Comparison of ENCODE assay signal across 22 cellular contexts in genomic region chr14:100545359-100545758, GRCh38. TPM values are rescaled to one million over a fixed set of nuclear protein-coding genes. Genes with fewer than 3 reads are reported as not detected.
DNase-seq lines count a peak whose midpoint lies in the region; ATAC-seq and TF ChIP-seq lines count a peak whose summit lies in the region.
"Had no signal": no experiment of that assay in that cellular context is flagged by ENCODE, and none has a peak within 500 bp of the region (broad histone marks: within the 10 kb centered on the region; RNA-seq: fewer than 3 reads in every experiment).

No MANE protein-coding gene starts in this region.

- no peak for TF ChIP-seq CTCF in GM23338 (conservative IDR thresholded peaks at IDR 0.05; ENCODE audit: low read depth in 2 of 2)
- no peak for TF ChIP-seq CTCF in tibial nerve (IDR thresholded peaks at IDR 0.05)

- no peaks in the 10 kb centered on the region for H3K27me3 ChIP-seq in CD4-positive, CD25-positive, alpha-beta regulatory T cell (ENCODE audit: control insufficient read depth, insufficient read depth, low read length)
- no peaks in the 10 kb centered on the region for H3K27me3 ChIP-seq in GM23338 (ENCODE audit: insufficient read depth)
- no peaks in the 10 kb centered on the region for H3K27me3 ChIP-seq in naive thymus-derived CD4-positive, alpha-beta T cell (ENCODE audit: control insufficient read depth in 2 of 2, insufficient read depth in 2 of 2, low read length in 2 of 2)
- no peaks in the 10 kb centered on the region for H3K27me3 ChIP-seq in tibial nerve
- H3K27me3 ChIP-seq: vagina had no signal

- H3K27ac Mint-ChIP-seq in CD4-positive, CD25-positive, alpha-beta regulatory T cell, result peak overlapping the region in 2 of 3 donors; percentile 45 to 69
- H3K27ac Mint-ChIP-seq in GM23338 (no peak overlapping the region), T-cell (peak overlapping the region; percentile 34 to 49)
- H3K27ac Mint-ChIP-seq in naive thymus-derived CD4-positive, alpha-beta T cell, result peak overlapping the region; percentile 34 to 92 (median 73)
- H3K27ac Mint-ChIP-seq: activated B cell treated with CpG ODN at 0.5 μM for 24 hours, mesothelial cell of epicardium, neural progenitor cell had no signal

- H3K4me2 ChIP-seq in GM23338, result no peak overlapping the region
- H3K4me2 ChIP-seq: neural progenitor cell had no signal

- POLR2A ChIA-PET in T-cell (lab: Charles Lee), result no interaction called here
- POLR2A ChIA-PET in naive thymus-derived CD4-positive, alpha-beta T cell (lab: Charles Lee), result interaction anchor here (1.1 to 2.3 kb wide), 3 partner anchors 13 to 101 kb away, joined by 3 to 12 read pairs (median 10); no protein-coding TSS in a partner anchor

- WGBS in tibial nerve, 2 donors, result 71 to 72% methylated on average over 5 of the region's 5 CpGs

- H2AFZ ChIP-seq in GM23338, result no peak overlapping the region
- H2AFZ ChIP-seq: neural progenitor cell had no signal

- no peak for TF ChIP-seq POLR2A in tibial nerve (IDR thresholded peaks at IDR 0.05)

- H3K36me3 ChIP-seq in CD4-positive, CD25-positive, alpha-beta regulatory T cell (ENCODE audit: control insufficient read depth, insufficient read depth, low read length), result no peaks in the 10 kb centered on the region
- H3K36me3 ChIP-seq in GM23338 (ENCODE audit: insufficient read depth), result no peaks in the 10 kb centered on the region
- no peaks in the 10 kb centered on the region for H3K36me3 ChIP-seq in naive thymus-derived CD4-positive, alpha-beta T cell (ENCODE audit: control insufficient read depth in 2 of 3, insufficient read depth in 3 of 3, low read length in 3 of 3)
- H3K36me3 ChIP-seq in tibial nerve, result peaks cover 0 to 12% (median 0%) of the 10 kb centered on the region in 3 donors
- H3K36me3 ChIP-seq: neural progenitor cell, vagina had no signal

- H3K4me1 ChIP-seq in CD4-positive, CD25-positive, alpha-beta regulatory T cell (ENCODE audit: control insufficient read depth, insufficient read depth, low read length, poor library complexity, severe bottlenecking), result peaks cover 23% of the 10 kb centered on the region
- H3K4me1 ChIP-seq in GM23338 (ENCODE audit: insufficient read depth) (no peaks in the 10 kb centered on the region), tibial nerve (peaks cover 0 to 53% (median 10%) of the 10 kb centered on the region in 4 donors)
- peaks cover 27 to 28% of the 10 kb centered on the region in 2 donors for H3K4me1 ChIP-seq in naive thymus-derived CD4-positive, alpha-beta T cell (ENCODE audit: control insufficient read depth in 2 of 2, insufficient read depth in 2 of 2, low read length in 2 of 2)

- peak overlapping the region in 3 of 4 donors; percentile 63 to 70 (median 68) for H3K4me3 Mint-ChIP-seq in CD4-positive, CD25-positive, alpha-beta regulatory T cell
- H3K4me3 Mint-ChIP-seq in GM23338, result no peak overlapping the region
- H3K4me3 Mint-ChIP-seq in T-cell, result peak overlapping the region in 1 of 3 donors; percentile 77
- H3K4me3 Mint-ChIP-seq in naive thymus-derived CD4-positive, alpha-beta T cell, result peak overlapping the region in 7 of 10 donors; percentile 22 to 81 (median 57)
- H3K4me3 Mint-ChIP-seq: activated B cell treated with CpG ODN at 0.5 μM for 24 hours; activated CD8-positive, alpha-beta T cell treated with anti-CD3 and anti-CD28 coated beads, Interleukin-2, amount 10 ng/mL, durations not matched to agents 7 days and 5 days; mesothelial cell of epicardium; neural progenitor cell had no signal

- no peak for DNase-seq in CD4-positive, CD25-positive, alpha-beta regulatory T cell
- DNase-seq in GM23338 (ENCODE audit: low spot score) (no peak), T-cell (no peak), tibial nerve (ENCODE audit: low spot score in 2 of 2) (no peak), NCI-H1694 treated with DMSO at 0.1 percent for 48 hours (lab: John Stamatoyannopoulos, UW) (no peak)
- DNase-seq in naive thymus-derived CD4-positive, alpha-beta T cell, result no peak
- DNase-seq: activated B cell treated with CpG ODN at 0.5 μM for 24 hours; activated CD8-positive, alpha-beta T cell treated with anti-CD3 and anti-CD28 coated beads, Interleukin-2, amount 10 ng/mL, durations not matched to agents 7 days and 5 days; activated naive CD4-positive, alpha-beta T cell treated with anti-CD3 and anti-CD28 coated beads, Interleukin-2, amount 50 U/mL, for 16 hours; activated T-cell treated with anti-CD3 and anti-CD28 coated beads, Interleukin-2, amount 50 U/mL, for 48 hours; cerebellar nuclear complex; COR-L47; foreskin fibroblast; NCI-H1092 treated with DMSO at 0.1 percent for 48 hours; NCI-H2081 treated with DMSO at 0.1 percent for 48 hours; NCI-H446 treated with DMSO at 0.1 percent for 48 hours; psoas muscle; T-helper 9 cell had no signal

- H3K27me3 Mint-ChIP-seq in CD4-positive, CD25-positive, alpha-beta regulatory T cell, result peaks cover 6% of the 10 kb centered on the region
- H3K27me3 Mint-ChIP-seq in GM23338 (ENCODE audit: insufficient read depth, low read depth, poor library complexity), result peaks cover 22% of the 10 kb centered on the region
- no peaks in the 10 kb centered on the region for H3K27me3 Mint-ChIP-seq in T-cell
- H3K27me3 Mint-ChIP-seq in naive thymus-derived CD4-positive, alpha-beta T cell, result no peaks in the 10 kb centered on the region

- CTCF ChIA-PET in T-cell (lab: Charles Lee), result interaction anchor here in 1 of 2 donors (0.6 kb wide), 1 partner anchor 103 kb away, joined by 4 read pairs; no protein-coding TSS in a partner anchor
- CTCF ChIA-PET in naive thymus-derived CD4-positive, alpha-beta T cell (lab: Charles Lee), result interaction anchor here (0.5 to 0.7 kb wide), 2 partner anchors 101 to 600 kb away, joined by 3 to 6 read pairs; no protein-coding TSS in a partner anchor

- no peaks in the 10 kb centered on the region for H3K36me3 Mint-ChIP-seq in CD4-positive, CD25-positive, alpha-beta regulatory T cell
- H3K36me3 Mint-ChIP-seq in GM23338 (ENCODE audit: low read depth), result no peaks in the 10 kb centered on the region; the same call in 2 of the 3 replicates
- no peaks in the 10 kb centered on the region for H3K36me3 Mint-ChIP-seq in T-cell
- H3K36me3 Mint-ChIP-seq in naive thymus-derived CD4-positive, alpha-beta T cell, result no peaks in the 10 kb centered on the region
- H3K36me3 Mint-ChIP-seq: mesothelial cell of epicardium, neural progenitor cell had no signal

- no peak overlapping the region for H3K27ac ChIP-seq in CD4-positive, CD25-positive, alpha-beta regulatory T cell (ENCODE audit: insufficient read depth, low read length, poor library complexity, severe bottlenecking)
- no peak overlapping the region for H3K27ac ChIP-seq in GM23338 (ENCODE audit: low read depth)
- peak overlapping the region; percentile 64 for H3K27ac ChIP-seq in naive thymus-derived CD4-positive, alpha-beta T cell (ENCODE audit: low read depth, low read length)
- peak overlapping the region in 2 of 4 donors; percentile 3 to 78 for H3K27ac ChIP-seq in tibial nerve
- H3K27ac ChIP-seq: neural progenitor cell, psoas muscle, vagina had no signal

- no peaks in the 10 kb centered on the region for H3K9me2 ChIP-seq in GM23338 (ENCODE audit: insufficient read depth)

- H4K20me1 ChIP-seq in GM23338 (replicated peaks; ENCODE audit: insufficient read depth), result no peaks in the 10 kb centered on the region

- no peaks in the 10 kb centered on the region for H3K9me3 Mint-ChIP-seq in CD4-positive, CD25-positive, alpha-beta regulatory T cell
- H3K9me3 Mint-ChIP-seq in GM23338 (no peaks in the 10 kb centered on the region), T-cell (no peaks in the 10 kb centered on the region)
- no peaks in the 10 kb centered on the region for H3K9me3 Mint-ChIP-seq in naive thymus-derived CD4-positive, alpha-beta T cell
- H3K9me3 Mint-ChIP-seq: activated B cell treated with CpG ODN at 0.5 μM for 24 hours, mesothelial cell of epicardium, neural progenitor cell had no signal

- no peaks in the 10 kb centered on the region for H3F3A ChIP-seq in GM23338 (replicated peaks; ENCODE audit: low read depth)

- ATAC-seq in CD4-positive, CD25-positive, alpha-beta regulatory T cell (ENCODE audit: low read depth in 2 of 2), result no peak
- ATAC-seq in GM23338 (peak; percentile 4; the same call in 2 of the 3 replicates), T-cell (replicated peaks in 1 of 4) (no peak), GM18498 (IDR thresholded peaks at IDR 0.05; ENCODE audit: unreplicated experiment) (no peak)
- no peak for ATAC-seq in naive thymus-derived CD4-positive, alpha-beta T cell

- TF ChIP-seq EP300 in tibial nerve (IDR thresholded peaks at IDR 0.05), result no peak

- intact Hi-C loops in naive thymus-derived CD4-positive, alpha-beta T cell (cut with micrococcal nuclease), result loop anchor here (5.0 to 10.0 kb wide), 4 partner anchors 168 to 941 kb away; partner anchors contain the start of genes CCDC85C (in 1 of the 2), SLC25A29 (in 1 of the 2) and WDR25 (in 1 of the 2)

- H3K79me2 ChIP-seq in GM23338 (replicated peaks; ENCODE audit: insufficient read depth), result no peaks in the 10 kb centered on the region

- H3K4me1 Mint-ChIP-seq in CD4-positive, CD25-positive, alpha-beta regulatory T cell, result peaks cover 0 to 39% (median 1%) of the 10 kb centered on the region in 4 donors
- peaks cover 9% of the 10 kb centered on the region for H3K4me1 Mint-ChIP-seq in GM23338
- peaks cover 21 to 39% (median 38%) of the 10 kb centered on the region in 3 donors for H3K4me1 Mint-ChIP-seq in T-cell
- H3K4me1 Mint-ChIP-seq in naive thymus-derived CD4-positive, alpha-beta T cell, result peaks cover 9 to 38% (median 24%) of the 10 kb centered on the region in 7 donors
- H3K4me1 Mint-ChIP-seq: neural progenitor cell had no signal

- H3K4me3 ChIP-seq in CD4-positive, CD25-positive, alpha-beta regulatory T cell (ENCODE audit: low read depth, low read length), result no peak overlapping the region
- H3K4me3 ChIP-seq in GM23338 (no peak overlapping the region), tibial nerve (no peak overlapping the region)
- no peak overlapping the region for H3K4me3 ChIP-seq in naive thymus-derived CD4-positive, alpha-beta T cell (ENCODE audit: low read length)
- H3K4me3 ChIP-seq: neural progenitor cell had no signal

- H3K9me3 ChIP-seq in CD4-positive, CD25-positive, alpha-beta regulatory T cell (ENCODE audit: control insufficient read depth in 2 of 2, low read length in 2 of 2), result no peaks in the 10 kb centered on the region
- H3K9me3 ChIP-seq in naive thymus-derived CD4-positive, alpha-beta T cell (ENCODE audit: control insufficient read depth in 2 of 3, low read length in 3 of 3), result no peaks in the 10 kb centered on the region
- H3K9me3 ChIP-seq in tibial nerve, result no peaks in the 10 kb centered on the region
- H3K9me3 ChIP-seq: psoas muscle, vagina had no signal

TF ChIP-seq in GM23338, 12 proteins besides CTCF, POLR2A, EP300 and RAD21 (continues in another document):
- TF ChIP-seq ZNF114 (CRISPR knock-in tag; IDR thresholded peaks at IDR 0.05), result no peak

RNA-seq across cellular contexts. Expression of gene BEGAIN, which starts 41.9 kb away (rescaled TPM):
- total RNA-seq in CD4-positive, CD25-positive, alpha-beta regulatory T cell, result 1.3 TPM
- under 1 TPM in 3 of 4 donors, not detected in 1; 0.29 to 0.53 (median 0.47) TPM for polyA plus RNA-seq in CD4-positive, CD25-positive, alpha-beta regulatory T cell
- total RNA-seq in GM23338 (2014; rRNA removed; shearing (Covaris generic)), result 2.4 and 6.6 TPM in 2 replicates
- 0.60 and 0.94 TPM in 2 replicates for polyA plus RNA-seq in GM23338 (2016; fragmentation: Nextera tagmentation; extraction: Ambion mirVana)
- 1 to 10 TPM in 3 of 5 donors, under 1 TPM in 1, not detected in 1; 0.23 to 1.9 (median 1.6) TPM for total RNA-seq in T-cell
- 1 to 10 TPM in 4 of 5 experiments, under 1 TPM in 1; 0.73 to 2.4 (median 1.5) TPM for total RNA-seq in naive thymus-derived CD4-positive, alpha-beta T cell
- under 1 TPM; 0.38 to 0.64 TPM for polyA plus RNA-seq in naive thymus-derived CD4-positive, alpha-beta T cell
- 10 to 100 TPM in 2 of 4 donors, 1 to 10 TPM in 2; 9.6 to 17.0 (median 11.6) TPM for total RNA-seq in tibial nerve
- total RNA-seq: activated B cell treated with CpG ODN at 0.5 μM for 24 hours had no signal
